ENCODE assay signal across 8 cellular contexts in the genomic region with DNA sequence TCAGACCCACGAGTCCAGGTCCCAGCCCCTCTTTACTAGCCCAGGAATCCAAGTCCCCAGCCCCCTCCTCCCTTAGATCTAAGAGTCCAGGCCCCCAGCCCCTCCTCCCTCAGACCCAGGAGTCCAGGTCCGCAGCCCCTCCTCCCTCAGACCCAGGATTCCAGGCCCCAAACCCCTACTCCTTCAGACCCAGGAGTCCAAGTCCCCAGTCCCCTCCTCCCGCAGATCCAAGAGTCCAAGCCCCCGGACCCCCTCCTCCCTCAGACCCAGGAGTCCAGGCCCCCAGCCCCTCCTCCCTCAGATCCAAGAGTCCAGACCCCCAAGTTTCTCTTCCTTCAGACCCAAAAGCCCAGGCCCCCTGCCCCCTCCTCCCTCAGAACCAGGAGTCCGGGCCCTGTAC. TPM values are rescaled to one million over a fixed set of nuclear protein-coding genes. Genes with fewer than 3 reads are reported as not detected.
A peak's percentile ranks its signal among the peaks of the same experiment; 100 is the strongest.
DNase-seq lines count a peak whose midpoint lies in the region; ATAC-seq, FAIRE-seq and TF ChIP-seq lines count a peak whose summit lies in the region.

No MANE protein-coding gene starts in this region.

- no peak overlapping the region for H3K14ac ChIP-seq in H1 (ENCODE audit: insufficient read length)

- CTCF ChIA-PET in H1 (lab: Charles Lee; ENCODE audit: partially characterized antibody) = interaction anchor here (0.6 to 2.4 kb wide), 5 partner anchors 8 to 73 kb away, joined by 3 to 9 read pairs (median 3); partner anchors contain the start of gene SPACA6

- H3K4me1 ChIP-seq in BLaER1 (peaks cover 40% of the 10 kb centered on the region), OCI-LY3 (ENCODE audit: low read length) (peaks cover 8% of the 10 kb centered on the region; the same call in 1 of the 2 replicates), H1 (replicated peaks in 1 of 4; ENCODE audit: control insufficient read depth in 3 of 4, insufficient read depth in 4 of 4, low read length in 3 of 4) (peaks cover 0 to 11% (median 5%) of the 10 kb centered on the region in 4 experiments; a peak in 6 of 7 replicates)

- H4K5ac ChIP-seq in H1 (ENCODE audit: insufficient read length, low read depth, low read length) = no peak overlapping the region

- H3K4ac ChIP-seq in H1 (replicated peaks; ENCODE audit: insufficient read length, low read depth, low read length) = no peak overlapping the region

- TF ChIP-seq CTCF in OCI-LY3 (IDR thresholded peaks at IDR 0.05; ENCODE audit: low read depth, low read length) (no peak), H1 (IDR thresholded peaks at IDR 0.05; ENCODE audit: control extremely low read depth in 1 of 3, insufficient read depth in 1 of 3, low read depth in 1 of 3, low read length in 3 of 3) (no peak), neural cell (IDR thresholded peaks at IDR 0.05; ENCODE audit: poor library complexity, severe bottlenecking) (no peak)

- H3K27me3 ChIP-seq in BLaER1 (peaks cover 16% of the 10 kb centered on the region), OCI-LY3 (ENCODE audit: low read depth, low read length) (no peaks in the 10 kb centered on the region), H1 (replicated peaks in 1 of 4; ENCODE audit: control insufficient read depth in 3 of 4, extremely low read depth in 1 of 4, insufficient read depth in 3 of 4, low read length in 3 of 4) (no peaks in the 10 kb centered on the region), neural cell (ENCODE audit: insufficient read depth, low read depth, low read length) (no peaks in the 10 kb centered on the region)

- H4K20me1 ChIP-seq in BLaER1 (peaks cover 16% of the 10 kb centered on the region), OCI-LY3 (ENCODE audit: insufficient read depth, low read length) (no peaks in the 10 kb centered on the region), H1 (replicated peaks in 1 of 2; ENCODE audit: control insufficient read depth in 1 of 2, insufficient read depth in 2 of 2, low read length in 2 of 2) (no peaks in the 10 kb centered on the region), neural cell (ENCODE audit: insufficient read depth) (no peaks in the 10 kb centered on the region)

- H4K91ac ChIP-seq in H1 (replicated peaks; ENCODE audit: insufficient read length, low read length) = no peak overlapping the region

- H2AK5ac ChIP-seq in H1 (ENCODE audit: low read depth, low read length) = no peak overlapping the region

- H3K23me2 ChIP-seq in H1 (ENCODE audit: low read depth, low read length) = peaks cover 20% of the 10 kb centered on the region

- H2BK15ac ChIP-seq in H1 (ENCODE audit: low read length) = no peak overlapping the region

- H3K27ac ChIP-seq in BLaER1 (peak overlapping the region; percentile 90), OCI-LY3 (ENCODE audit: low read length) (peak overlapping the region; percentile 52), H1 (ENCODE audit: low read depth, low read length) (peak overlapping the region; percentile 46; the same call in 1 of the 2 replicates), neural cell (ENCODE audit: low read length) (peak overlapping the region; percentile 47)

- H3K23ac ChIP-seq in H1 (ENCODE audit: insufficient read length) = no peak overlapping the region

- no peak for TF ChIP-seq POLR2A in H1 (IDR thresholded peaks at IDR 0.05; ENCODE audit: control extremely low read depth in 1 of 2, low read depth in 2 of 2, low read length in 2 of 2)

- H3F3A ChIP-seq in neural cell (ENCODE audit: insufficient read depth, low read length, poor library complexity, severe bottlenecking) = no peaks in the 10 kb centered on the region

- no peaks in the 10 kb centered on the region for H3K9me3 ChIP-seq in BLaER1
- no peaks in the 10 kb centered on the region for H3K9me3 ChIP-seq in OCI-LY3 (ENCODE audit: insufficient read depth, low read length)
- H3K9me3 ChIP-seq in H1 (ENCODE audit: insufficient read depth in 2 of 2, low read depth in 1 of 2, low read length in 1 of 2) = no peaks in the 10 kb centered on the region
- H3K9me3 ChIP-seq in neural cell (ENCODE audit: low read length) = no peaks in the 10 kb centered on the region

- no peak overlapping the region for H2BK12ac ChIP-seq in H1 (ENCODE audit: low read depth, low read length)

- no peak overlapping the region for H4K8ac ChIP-seq in H1 (ENCODE audit: extremely low read depth, insufficient read depth, low read length)

- no peaks in the 10 kb centered on the region for H3K79me1 ChIP-seq in H1 (ENCODE audit: low read depth, low read length)

- ATAC-seq in GM19467 (IDR thresholded peaks at IDR 0.05; ENCODE audit: unreplicated experiment) = no peak
- no peak for ATAC-seq in GM21737 (IDR thresholded peaks at IDR 0.05; ENCODE audit: unreplicated experiment)

- H3K36me3 ChIP-seq in BLaER1 (peaks cover 48% of the 10 kb centered on the region), OCI-LY3 (replicated peaks; ENCODE audit: low read depth, low read length) (peaks cover 15% of the 10 kb centered on the region), H1 (ENCODE audit: control insufficient read depth in 2 of 4, insufficient read depth in 4 of 4, low read length in 3 of 4) (no peaks in the 10 kb centered on the region), neural cell (ENCODE audit: insufficient read depth, low read length) (no peaks in the 10 kb centered on the region)

- no peaks in the 10 kb centered on the region for H3K9me2 ChIP-seq in neural cell (ENCODE audit: insufficient read depth, low read length)

- WGBS in H1 (ENCODE audit: extremely low coverage in 1 of 2, insufficient coverage in 1 of 2, insufficient read length in 1 of 2, insufficient replicate concordance in 2 of 2, low coverage in 1 of 2, low lambda C conversion rate in 2 of 2, missing lambda C conversion rate in 1 of 2), 2 experiments = 49% methylated on average over 2 of the region's 5 CpGs; no CpG with 5 or more reads in 1 of the 2 experiments

- H2BK120ac ChIP-seq in H1 (replicated peaks; ENCODE audit: low read depth, low read length) = peak overlapping the region; percentile 1

- peak overlapping the region; percentile 60; the same call in 1 of the 2 replicates for H3K18ac ChIP-seq in H1 (ENCODE audit: extremely low read depth, low read length)

- FAIRE-seq in H1 (lab: Jason Lieb, UNC) = no peak

- H3K9ac ChIP-seq in BLaER1 (peak overlapping the region; percentile 94), OCI-LY3 (ENCODE audit: low read length) (peak overlapping the region; percentile 92), H1 (replicated peaks in 1 of 4; ENCODE audit: extremely low read depth in 1 of 4, low read depth in 3 of 4, low read length in 3 of 4) (peak overlapping the region in 3 of 4 experiments; percentile 46 to 56 (median 54); a peak in 4 of 7 replicates), neural cell (ENCODE audit: low read length) (peak overlapping the region; percentile 68)

- H3K4me2 ChIP-seq in BLaER1 (peak overlapping the region; percentile 90), OCI-LY3 (ENCODE audit: low read length) (peak overlapping the region; percentile 67), H1 (ENCODE audit: insufficient read depth in 1 of 2, low read depth in 2 of 2, low read length in 2 of 2) (peak overlapping the region; percentile 90 to 96), neural cell (ENCODE audit: low read length) (peak overlapping the region; percentile 65)

- H3K4me3 ChIP-seq in BLaER1 (peak overlapping the region; percentile 78), OCI-LY3 (ENCODE audit: low read length) (peak overlapping the region; percentile 87), H1 (ENCODE audit: extremely low read depth in 1 of 4, insufficient read depth in 2 of 4, low read depth in 3 of 4, low read length in 4 of 4) (peak overlapping the region; percentile 49 to 75 (median 70)), neural cell (ENCODE audit: low read length) (peak overlapping the region; percentile 74)

- peak overlapping the region; percentile 90; the same call in 1 of the 2 replicates for H2BK5ac ChIP-seq in H1 (ENCODE audit: low read depth, low read length)

- TF ChIP-seq EP300 in H1 (IDR thresholded peaks at IDR 0.05; ENCODE audit: borderline replicate concordance in 1 of 2, low read depth in 2 of 2, low read length in 2 of 2) (no peak), neural cell (conservative IDR thresholded peaks at IDR 0.05; ENCODE audit: poor library complexity, severe bottlenecking) (no peak)

- TF ChIP-seq RAD21 in H1 (IDR thresholded peaks at IDR 0.05 in 1 of 2, conservative IDR thresholded peaks at IDR 0.05 in 1 of 2; ENCODE audit: low read depth in 2 of 2, low read length in 2 of 2) (no peak), neural cell (conservative IDR thresholded peaks at IDR 0.05) (no peak)

- no peak overlapping the region for H2BK20ac ChIP-seq in H1 (ENCODE audit: low read length)

- H3K79me2 ChIP-seq in OCI-LY3 (ENCODE audit: low read length) (peaks cover 13% of the 10 kb centered on the region), H1 (ENCODE audit: control insufficient read depth in 1 of 2, insufficient read depth in 2 of 2, low read length in 2 of 2) (no peaks in the 10 kb centered on the region), neural cell (replicated peaks; ENCODE audit: insufficient read depth, low read length) (no peaks in the 10 kb centered on the region)

- H3K56ac ChIP-seq in H1 (replicated peaks; ENCODE audit: insufficient read length, low read depth, low read length) = no peak overlapping the region

- DNase-seq in H1 (ENCODE audit: low read depth in 1 of 2, low spot score in 2 of 2) (no peak), dermis blood vessel endothelial cell (no peak), AG20443 (ENCODE audit: low spot score) (no peak)

- POLR2A ChIA-PET in H1 (lab: Charles Lee; ENCODE audit: partially characterized antibody) = interaction anchor here (4.0 kb wide), 1 partner anchor 14 kb away, joined by 28 read pairs; no protein-coding TSS in a partner anchor

- H2AFZ ChIP-seq in OCI-LY3 (ENCODE audit: low read depth, low read length) (peak overlapping the region; percentile 15; the same call in 1 of the 2 replicates), H1 (ENCODE audit: low read length) (0 out of 2 replicates have a peak overlapping the region, but pooled peaks have one; percentile 29), neural cell (ENCODE audit: low read depth, low read length) (no peak overlapping the region)

RNA-seq across cellular contexts. Expression of gene SPACA6, which starts 11.5 kb away (rescaled TPM):
- total RNA-seq in H1 (2021; fragmentation: NEBNext Ultra II Directional; extraction: Animal tissue kit (Norgen Biotek cat#: 25700)) = 4.1 and 7.5 TPM in 2 replicates
- 7.1 and 9.7 TPM in 2 replicates for polyA plus RNA-seq in H1 (2011; rRNA removed)
- 8.5 TPM for polyA plus RNA-seq in H1 (2011; cell fraction: cytosol; rRNA removed)
- 23.1 TPM for polyA plus RNA-seq in H1 (2011; cell fraction: nucleus; rRNA removed)
- polyA plus RNA-seq in H1 (2012, experiment 1 of 2) = 6.3 to 8.0 TPM (median 7.3 TPM) in 4 replicates
- 6.1 TPM for polyA plus RNA-seq in H1 (2012, experiment 2 of 2)
- polyA plus RNA-seq in H1 (2013, experiment 1 of 2) = 4.7 TPM
- polyA plus RNA-seq in H1 (2013, experiment 2 of 2) = 4.4 TPM
- 1.3 and 2.3 TPM in 2 replicates for polyA minus RNA-seq in H1 (2011; rRNA and poly(A)+ RNA removed)
- 1.4 TPM for polyA minus RNA-seq in H1 (2011; cell fraction: cytosol; rRNA and poly(A)+ RNA removed)
- polyA minus RNA-seq in H1 (2011; cell fraction: nucleus; rRNA and poly(A)+ RNA removed) = 7.4 TPM
- polyA plus RNA-seq in neural cell = 5.2 and 11.6 TPM in 2 replicates
- polyA minus RNA-seq in neural cell = 6.1 and 6.9 TPM in 2 replicates
- total RNA-seq in dermis blood vessel endothelial cell = 3.5 and 12.9 TPM in 2 replicates

RNA-seq across cellular contexts. Expression of gene HAS1, which starts 19.2 kb away (rescaled TPM):
- total RNA-seq in H1 (2021; fragmentation: NEBNext Ultra II Directional; extraction: Animal tissue kit (Norgen Biotek cat#: 25700)) = 0.19 TPM in 1 of 2 replicates, not detected in the other
- polyA plus RNA-seq in H1 (2011; rRNA removed) (1.5 and 1.9 TPM in 2 replicates), neural cell (0.30 TPM in 1 of 2 replicates, not detected in the other)
- 1.2 TPM for polyA plus RNA-seq in H1 (2011; cell fraction: cytosol; rRNA removed)
- 1.6 TPM for polyA plus RNA-seq in H1 (2011; cell fraction: nucleus; rRNA removed)
- polyA plus RNA-seq in H1 (2012, experiment 1 of 2) = 0.76 to 1.2 TPM (median 1.00 TPM) in 4 replicates
- 1.2 TPM for polyA plus RNA-seq in H1 (2012, experiment 2 of 2)
- polyA plus RNA-seq in H1 (2013, experiment 1 of 2) = 0.51 TPM
- polyA plus RNA-seq in H1 (2013, experiment 2 of 2) = 0.28 TPM
- polyA minus RNA-seq in H1 (2011; rRNA and poly(A)+ RNA removed) = 0.19 and 0.32 TPM in 2 replicates
- not detected for polyA minus RNA-seq in H1 (2011; cell fraction: cytosol; rRNA and poly(A)+ RNA removed)
- polyA minus RNA-seq in H1 (2011; cell fraction: nucleus; rRNA and poly(A)+ RNA removed) = 1.5 TPM
- polyA minus RNA-seq in neural cell = 0.69 TPM in 1 of 2 replicates, not detected in the other
- 0.14 and 0.17 TPM in 2 replicates for total RNA-seq in dermis blood vessel endothelial cell

RNA-seq across cellular contexts. Expression of gene FPR1, which starts 47.1 kb away (rescaled TPM):
- total RNA-seq in H1 (2021; fragmentation: NEBNext Ultra II Directional; extraction: Animal tissue kit (Norgen Biotek cat#: 25700)) = not detected in 2 replicates
- polyA plus RNA-seq in H1 (2011; rRNA removed) (0.11 TPM in 1 of 2 replicates, not detected in the other), neural cell (not detected in 2 replicates)
- not detected for polyA plus RNA-seq in H1 (2011; cell fraction: cytosol; rRNA removed)
- not detected for polyA plus RNA-seq in H1 (2011; cell fraction: nucleus; rRNA removed)
- not detected in 4 replicates for polyA plus RNA-seq in H1 (2012, experiment 1 of 2)
- not detected for polyA plus RNA-seq in H1 (2012, experiment 2 of 2)
- polyA plus RNA-seq in H1 (2013, experiment 1 of 2) = not detected
- polyA plus RNA-seq in H1 (2013, experiment 2 of 2) = not detected
- polyA minus RNA-seq in H1 (2011; rRNA and poly(A)+ RNA removed) = not detected in 2 replicates
- polyA minus RNA-seq in H1 (2011; cell fraction: cytosol; rRNA and poly(A)+ RNA removed) = not detected
- polyA minus RNA-seq in H1 (2011; cell fraction: nucleus; rRNA and poly(A)+ RNA removed) = not detected
- polyA minus RNA-seq in neural cell = not detected in 2 replicates
- not detected in 2 replicates for total RNA-seq in dermis blood vessel endothelial cell

RNA-seq across cellular contexts. Expression of gene FPR2, which starts 56.4 kb away (rescaled TPM):
- total RNA-seq in H1 (2021; fragmentation: NEBNext Ultra II Directional; extraction: Animal tissue kit (Norgen Biotek cat#: 25700)) = not detected in 2 replicates
- 0.05 and 0.17 TPM in 2 replicates for polyA plus RNA-seq in H1 (2011; rRNA removed)
- 0.10 TPM for polyA plus RNA-seq in H1 (2011; cell fraction: cytosol; rRNA removed)
- 0.26 TPM for polyA plus RNA-seq in H1 (2011; cell fraction: nucleus; rRNA removed)
- polyA plus RNA-seq in H1 (2012, experiment 1 of 2) = 0.24 to 0.52 TPM in 2 of 4 replicates, not detected in the others
- polyA plus RNA-seq in H1 (2012, experiment 2 of 2) = not detected
- 0.49 TPM for polyA plus RNA-seq in H1 (2013, experiment 1 of 2)
- 0.53 TPM for polyA plus RNA-seq in H1 (2013, experiment 2 of 2)
- polyA minus RNA-seq in H1 (2011; rRNA and poly(A)+ RNA removed) = 0.63 and 0.71 TPM in 2 replicates
- not detected for polyA minus RNA-seq in H1 (2011; cell fraction: cytosol; rRNA and poly(A)+ RNA removed)
- polyA minus RNA-seq in H1 (2011; cell fraction: nucleus; rRNA and poly(A)+ RNA removed) = not detected
- not detected in 2 replicates for polyA plus RNA-seq in neural cell
- not detected in 2 replicates for polyA minus RNA-seq in neural cell
- not detected in 2 replicates for total RNA-seq in dermis blood vessel endothelial cell

RNA-seq across cellular contexts. Expression of gene SIGLEC14, which starts 58.0 kb away (rescaled TPM):
- total RNA-seq in H1 (2021; fragmentation: NEBNext Ultra II Directional; extraction: Animal tissue kit (Norgen Biotek cat#: 25700)) = not detected in 2 replicates
- not detected in 2 replicates for polyA plus RNA-seq in H1 (2011; rRNA removed)
- polyA plus RNA-seq in H1 (2011; cell fraction: cytosol; rRNA removed) = not detected
- polyA plus RNA-seq in H1 (2011; cell fraction: nucleus; rRNA removed) = not detected
- polyA plus RNA-seq in H1 (2012, experiment 1 of 2) = 0.08 TPM in 1 of 4 replicates, not detected in the others
- not detected for polyA plus RNA-seq in H1 (2012, experiment 2 of 2)
- not detected for polyA plus RNA-seq in H1 (2013, experiment 1 of 2)
- polyA plus RNA-seq in H1 (2013, experiment 2 of 2) = 0.04 TPM
- not detected in 2 replicates for polyA minus RNA-seq in H1 (2011; rRNA and poly(A)+ RNA removed)
- polyA minus RNA-seq in H1 (2011; cell fraction: cytosol; rRNA and poly(A)+ RNA removed) = not detected
- polyA minus RNA-seq in H1 (2011; cell fraction: nucleus; rRNA and poly(A)+ RNA removed) = not detected
- polyA plus RNA-seq in neural cell = not detected in 2 replicates
- polyA minus RNA-seq in neural cell = not detected in 2 replicates
- total RNA-seq in dermis blood vessel endothelial cell = not detected in 2 replicates
